In the genomic region with DNA sequence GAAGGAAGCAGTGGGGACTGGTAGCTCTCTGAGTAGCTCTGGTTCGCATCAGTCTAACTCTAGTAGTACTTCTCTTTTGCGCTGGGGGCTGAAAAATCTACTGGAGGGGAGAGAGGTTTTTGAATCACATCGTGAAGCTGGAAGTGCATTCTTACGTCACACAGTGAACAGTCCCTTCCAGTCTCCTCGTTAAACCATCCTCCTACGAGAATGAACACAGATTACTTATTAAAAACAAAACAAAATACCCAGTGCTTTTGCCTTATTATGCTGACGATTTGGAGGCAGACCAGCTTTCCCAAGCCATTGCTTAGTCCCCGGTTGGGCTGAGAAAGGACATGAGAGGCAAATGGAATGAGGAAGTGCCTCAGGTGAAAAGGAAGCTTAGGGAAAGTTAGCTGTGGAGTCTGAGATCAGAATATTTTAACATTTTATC, we compare ENCODE assay signal across 14 cellular contexts. TPM values are rescaled to one million over a fixed set of nuclear protein-coding genes. Genes with fewer than 3 reads are reported as not detected.
DNase-seq lines count a peak whose midpoint lies in the region; ATAC-seq and TF ChIP-seq lines count a peak whose summit lies in the region.
"Had no signal": no experiment of that assay in that cellular context is flagged by ENCODE, and none has a peak within 500 bp of the region (broad histone marks: within the 10 kb centered on the region; RNA-seq: fewer than 3 reads in every experiment).

No MANE protein-coding gene starts in this region.

- no peak overlapping the region for H3K9ac ChIP-seq in mammary epithelial cell (ENCODE audit: insufficient read depth, low read length)
- H3K9ac ChIP-seq: KMS-11, parathyroid adenoma had no signal

- TF ChIP-seq CTCF in MCF 10A (IDR thresholded peaks at IDR 0.05; ENCODE audit: unreplicated experiment) (no peak), mammary epithelial cell (conservative IDR thresholded peaks at IDR 0.05 in 1 of 2, IDR thresholded peaks at IDR 0.05 in 1 of 2; ENCODE audit: extremely low read depth in 1 of 2, insufficient read depth in 1 of 2, low read depth in 1 of 2, low read length in 2 of 2) (no peak), body of pancreas (IDR thresholded peaks at IDR 0.05) (peak in 3 of 7 experiments; percentile 6 to 29 (median 23)), upper lobe of right lung (IDR thresholded peaks at IDR 0.05) (no peak), heart right ventricle (IDR thresholded peaks at IDR 0.05) (no peak), osteoblast (IDR thresholded peaks at IDR 0.05; ENCODE audit: extremely low read depth, low read depth, low read length) (no peak)

- intact Hi-C loops in MCF 10A (cut with micrococcal nuclease) (no loop called here), mammary epithelial cell (cut with micrococcal nuclease) (no loop called here), body of pancreas (cut with DNase I) (no loop called here), left colon (cut with DNase I, micrococcal nuclease) (no loop called here), upper lobe of right lung (cut with DNase I) (no loop called here), heart right ventricle (cut with DNase I) (loop anchor here in 1 of 10 donors (10.0 kb wide), 1 partner anchor 136 kb away; no protein-coding TSS in a partner anchor)

- DNase-seq in MCF 10A (ENCODE audit: unreplicated experiment) (peak; percentile 20), mammary epithelial cell (no peak), body of pancreas (peak; percentile 62 to 75 (median 66)), left colon (peak in 1 of 2 donors; percentile 17), upper lobe of right lung (no peak), heart right ventricle (no peak), osteoblast (ENCODE audit: insufficient read length, low spot score, missing footprints) (no peak)
- DNase-seq: AML-193, Right ventricle myocardium superior, testis had no signal

- H3K27me3 ChIP-seq in mammary epithelial cell (ENCODE audit: insufficient read depth, low read length) (no peaks in the 10 kb centered on the region), body of pancreas (no peaks in the 10 kb centered on the region), upper lobe of right lung (no peaks in the 10 kb centered on the region), heart right ventricle (peaks cover 0 to 9% (median 0%) of the 10 kb centered on the region in 7 donors), osteoblast (ENCODE audit: insufficient read depth, low read length) (no peaks in the 10 kb centered on the region)
- H3K27me3 ChIP-seq: testis had no signal

- no peak overlapping the region for H2AFZ ChIP-seq in mammary epithelial cell (ENCODE audit: low read depth, low read length)
- no peak overlapping the region for H2AFZ ChIP-seq in osteoblast (ENCODE audit: low read length)
- H2AFZ ChIP-seq: parathyroid adenoma had no signal

- no TSS peak for BruUV-seq in MCF 10A (replicated peaks; lab: Mats Ljungman, UMichigan)
- no TSS peak for BruUV-seq in mammary epithelial cell (replicated peaks; lab: Mats Ljungman, UMichigan)

- H4K20me1 ChIP-seq in mammary epithelial cell (ENCODE audit: insufficient read depth, low read length): no peaks in the 10 kb centered on the region
- H4K20me1 ChIP-seq in osteoblast (ENCODE audit: insufficient read depth, low read length): no peaks in the 10 kb centered on the region

- peaks cover 5% of the 10 kb centered on the region for H3K4me1 Mint-ChIP-seq in MCF 10A (ENCODE audit: insufficient read depth, unreplicated experiment)

- CTCF ChIA-PET in MCF 10A (lab: Yijun Ruan, JAX) (interaction anchor here (0.6 to 1.2 kb wide), 2 partner anchors 12 to 712 kb away, joined by 3 to 4 read pairs; no protein-coding TSS in a partner anchor), mammary epithelial cell (lab: Charles Lee; ENCODE audit: low non-redundant PET) (no interaction called here)

- in situ Hi-C loops in mammary epithelial cell (cut with MboI; ENCODE audit: low sequenced_read_pairs in 2 of 2): no loop called here

- peak in 1 of 3 donors; percentile 30 for TF ChIP-seq POLR2A in body of pancreas (IDR thresholded peaks at IDR 0.05)

- POLR2A ChIA-PET in MCF 10A (lab: Yijun Ruan, JAX): interaction anchor here (0.7 to 1.2 kb wide), 3 partner anchors 9 to 369 kb away, joined by 3 read pairs; no protein-coding TSS in a partner anchor

- H3K9me3 Mint-ChIP-seq in MCF 10A (ENCODE audit: unreplicated experiment): no peaks in the 10 kb centered on the region
- H3K9me3 Mint-ChIP-seq: activated T-helper 1 cell treated with anti-CD3 and anti-CD28 coated beads, Interleukin-12 subunit alpha, Interleukin-12 subunit beta, Interleukin-2, Interleukin-4 antibody, amounts not matched to agents 30 ng/mL and 10 ng/mL and 1 ng/mL, durations not matched to agents 14 hours and 24 hours and 36 hours had no signal

- no peaks in the 10 kb centered on the region for H3K27me3 Mint-ChIP-seq in MCF 10A (ENCODE audit: insufficient read depth, unreplicated experiment)

- no peak overlapping the region for H3K27ac Mint-ChIP-seq in MCF 10A (ENCODE audit: low read depth, unreplicated experiment)
- H3K27ac Mint-ChIP-seq: activated T-helper 1 cell treated with anti-CD3 and anti-CD28 coated beads, Interleukin-12 subunit alpha, Interleukin-12 subunit beta, Interleukin-2, Interleukin-4 antibody, amounts not matched to agents 30 ng/mL and 10 ng/mL and 1 ng/mL, durations not matched to agents 14 hours and 24 hours and 36 hours had no signal

- no peaks in the 10 kb centered on the region for H3K4me1 ChIP-seq in mammary epithelial cell (ENCODE audit: insufficient read depth, low read length)
- H3K4me1 ChIP-seq in body of pancreas: peaks cover 62% of the 10 kb centered on the region
- H3K4me1 ChIP-seq in upper lobe of right lung: no peaks in the 10 kb centered on the region
- H3K4me1 ChIP-seq in heart right ventricle: no peaks in the 10 kb centered on the region
- H3K4me1 ChIP-seq in osteoblast (ENCODE audit: insufficient read depth, low read length): no peaks in the 10 kb centered on the region
- H3K4me1 ChIP-seq: parathyroid adenoma, testis had no signal

- H3K4me3 Mint-ChIP-seq in MCF 10A (ENCODE audit: unreplicated experiment): no peak overlapping the region
- H3K4me3 Mint-ChIP-seq: activated T-helper 1 cell treated with anti-CD3 and anti-CD28 coated beads, Interleukin-12 subunit alpha, Interleukin-12 subunit beta, Interleukin-2, Interleukin-4 antibody, amounts not matched to agents 30 ng/mL and 10 ng/mL and 1 ng/mL, durations not matched to agents 14 hours and 24 hours and 36 hours had no signal

- no peaks in the 10 kb centered on the region for H3K36me3 Mint-ChIP-seq in MCF 10A (ENCODE audit: insufficient read depth, unreplicated experiment)

- H3K79me2 ChIP-seq in mammary epithelial cell (ENCODE audit: insufficient read depth, low read length): no peaks in the 10 kb centered on the region
- no peaks in the 10 kb centered on the region for H3K79me2 ChIP-seq in osteoblast (ENCODE audit: insufficient read depth, low read length)
- H3K79me2 ChIP-seq: parathyroid adenoma had no signal

- H3K9me3 ChIP-seq in mammary epithelial cell (replicated peaks; ENCODE audit: insufficient read depth, low read length): no peaks in the 10 kb centered on the region
- H3K9me3 ChIP-seq in body of pancreas: no peaks in the 10 kb centered on the region
- H3K9me3 ChIP-seq in upper lobe of right lung: no peaks in the 10 kb centered on the region
- no peaks in the 10 kb centered on the region for H3K9me3 ChIP-seq in heart right ventricle
- no peaks in the 10 kb centered on the region for H3K9me3 ChIP-seq in osteoblast (ENCODE audit: low read depth, low read length)
- H3K9me3 ChIP-seq: testis had no signal

- H3K4me3 ChIP-seq in mammary epithelial cell (replicated peaks in 1 of 3; ENCODE audit: insufficient read depth in 1 of 3, low read depth in 2 of 3, low read length in 3 of 3) (no peak overlapping the region), body of pancreas (no peak overlapping the region), upper lobe of right lung (no peak overlapping the region), heart right ventricle (no peak overlapping the region), osteoblast (ENCODE audit: insufficient read depth, low read length) (no peak overlapping the region)
- H3K4me3 ChIP-seq: testis had no signal

- H3K4me2 ChIP-seq in mammary epithelial cell (ENCODE audit: insufficient read depth, low read depth, low read length) (no peak overlapping the region), osteoblast (ENCODE audit: insufficient read depth, low read length) (no peak overlapping the region)
- H3K4me2 ChIP-seq: KMS-11 had no signal

- H3K27ac ChIP-seq in mammary epithelial cell (ENCODE audit: insufficient read depth, low read depth, low read length): no peak overlapping the region
- peak overlapping the region; percentile 47 to 84 (median 82) for H3K27ac ChIP-seq in body of pancreas
- H3K27ac ChIP-seq in upper lobe of right lung: peak overlapping the region; percentile 66
- no peak overlapping the region for H3K27ac ChIP-seq in heart right ventricle
- no peak overlapping the region for H3K27ac ChIP-seq in osteoblast (ENCODE audit: low read depth, low read length)
- H3K27ac ChIP-seq: KMS-11, parathyroid adenoma, testis had no signal

- ATAC-seq in body of pancreas: peak; percentile 89
- ATAC-seq in left colon: peak; percentile 84
- peak; percentile 84 for ATAC-seq in upper lobe of right lung
- no peak for ATAC-seq in heart right ventricle
- no peak for ATAC-seq in GM21381 (IDR thresholded peaks at IDR 0.05; ENCODE audit: unreplicated experiment)

- 22% methylated on average over 7 of the region's 8 CpGs for WGBS in mammary epithelial cell (ENCODE audit: low coverage, missing lambda C conversion rate)
- WGBS in body of pancreas, 2 donors: 17 to 22% methylated on average over 8 of the region's 8 CpGs
- WGBS in heart right ventricle, 2 donors: 31 to 39% methylated on average over 8 of the region's 8 CpGs

- dilution Hi-C loops in mammary epithelial cell (cut with HindIII; ENCODE audit: low sequenced_read_pairs): no loop called here

- no peaks in the 10 kb centered on the region for H3K36me3 ChIP-seq in mammary epithelial cell (ENCODE audit: insufficient read depth, low read length)
- H3K36me3 ChIP-seq in body of pancreas (replicated peaks in 1 of 2; ENCODE audit: insufficient read depth in 1 of 2, low read depth in 2 of 2): no peaks in the 10 kb centered on the region
- no peaks in the 10 kb centered on the region for H3K36me3 ChIP-seq in upper lobe of right lung
- H3K36me3 ChIP-seq in heart right ventricle: no peaks in the 10 kb centered on the region
- H3K36me3 ChIP-seq in osteoblast (ENCODE audit: insufficient read depth, low read length): no peaks in the 10 kb centered on the region

RNA-seq across cellular contexts. Expression of a gene that starts 16.1 kb away (rescaled TPM):
- not detected in 2 replicates for total RNA-seq in MCF 10A (2022)
- total RNA-seq in mammary epithelial cell: under 1 TPM in 1 of 2 donors, not detected in 1; 0.17 TPM
- polyA plus RNA-seq in mammary epithelial cell: 0.01 TPM
- polyA minus RNA-seq in mammary epithelial cell: not detected
- total RNA-seq in body of pancreas: 1 to 10 TPM; 6.7 to 9.2 TPM
- total RNA-seq in left colon: 1 to 10 TPM; 7.1 to 9.0 TPM
- 2.0 TPM for total RNA-seq in upper lobe of right lung
- total RNA-seq in heart right ventricle: under 1 TPM in 9 of 10 donors, not detected in 1; 0.04 to 0.81 (median 0.10) TPM
- polyA plus RNA-seq in heart right ventricle: under 1 TPM in 1 of 2 donors, not detected in 1; 0.14 TPM
- total RNA-seq in osteoblast: under 0.01 TPM in 2 replicates

Comparison
In these comparisons a context has a peak if more than half of its experiments do, and no peak if none do; other contexts are left out.
1. DNase-seq: peak in MCF 10A (single experiment) and body of pancreas (4 of 4); none in mammary epithelial cell (single experiment), upper lobe of right lung (single experiment), heart right ventricle (0 of 2) and osteoblast (single experiment).
2. H3K27ac ChIP-seq: peak in body of pancreas (4 of 4) and upper lobe of right lung (single experiment); none in mammary epithelial cell (single experiment), heart right ventricle (0 of 10) and osteoblast (single experiment).
3. ATAC-seq: peak in body of pancreas (single experiment), left colon (single experiment) and upper lobe of right lung (single experiment); none in heart right ventricle (0 of 8) and GM21381 (single experiment).